Comparison of ENCODE assay signal across 14 cellular contexts in genomic region chr6:97048771-97049170, GRCh38.
"Had no signal": no experiment of that assay in that cellular context is flagged by ENCODE, and none has a peak within 500 bp of the region (broad histone marks: within the 10 kb centered on the region; RNA-seq: fewer than 3 reads in every experiment).

No MANE protein-coding gene starts in this region.

- H3K4me1 ChIP-seq: left lung, vagina had no signal

- H3K27ac Mint-ChIP-seq: endodermal cell, nephron progenitor cell had no signal

- H3K4me3 Mint-ChIP-seq: endodermal cell, nephron progenitor cell had no signal

- H3K27ac ChIP-seq: cardiac muscle cell, left lung, vagina had no signal

- DNase-seq: activated naive CD4-positive, alpha-beta T cell treated with anti-CD3 and anti-CD28 coated beads, Interleukin-2, amount 10 ng/mL, durations not matched to agents 7 days and 5 days; activated T-cell treated with anti-CD3 and anti-CD28 coated beads for 4 hours; endodermal cell; kidney; left lung; mammary epithelial cell; nephron progenitor cell; occipital lobe; SK-N-SH; T-helper 9 cell; trophoblast cell had no signal

- H3K9me3 ChIP-seq: left lung, SK-N-SH, vagina had no signal

- H3K4me3 ChIP-seq: cardiac muscle cell, left lung, vagina had no signal

- H3K27me3 Mint-ChIP-seq: activated naive CD4-positive, alpha-beta T cell treated with anti-CD3 and anti-CD28 coated beads, Interleukin-2, amount 10 ng/mL, durations not matched to agents 7 days and 5 days had no signal

- H3K36me3 ChIP-seq: cardiac muscle cell, left lung, vagina had no signal

- H3K4me1 Mint-ChIP-seq: endodermal cell, nephron progenitor cell had no signal

- H3K27me3 ChIP-seq: left lung, vagina had no signal

- H3K36me3 Mint-ChIP-seq: activated naive CD4-positive, alpha-beta T cell treated with anti-CD3 and anti-CD28 coated beads, Interleukin-2, amount 10 ng/mL, durations not matched to agents 7 days and 5 days had no signal

- H3K9me3 Mint-ChIP-seq: activated naive CD4-positive, alpha-beta T cell treated with anti-CD3 and anti-CD28 coated beads, Interleukin-2, amount 10 ng/mL, durations not matched to agents 7 days and 5 days; activated T-helper 2 cell treated with anti-CD3 and anti-CD28 coated beads, Interferon-gamma antibody, Interleukin-2, Interleukin-4, amounts not matched to agents 10 μg/mL and 5 μg/mL and 100 μg/mL, durations not matched to agents 14 hours and 24 hours and 36 hours; endodermal cell; nephron progenitor cell had no signal

- ATAC-seq: left lung had no signal
